Comparison of ENCODE assay signal across 30 cellular contexts in the genomic region with DNA sequence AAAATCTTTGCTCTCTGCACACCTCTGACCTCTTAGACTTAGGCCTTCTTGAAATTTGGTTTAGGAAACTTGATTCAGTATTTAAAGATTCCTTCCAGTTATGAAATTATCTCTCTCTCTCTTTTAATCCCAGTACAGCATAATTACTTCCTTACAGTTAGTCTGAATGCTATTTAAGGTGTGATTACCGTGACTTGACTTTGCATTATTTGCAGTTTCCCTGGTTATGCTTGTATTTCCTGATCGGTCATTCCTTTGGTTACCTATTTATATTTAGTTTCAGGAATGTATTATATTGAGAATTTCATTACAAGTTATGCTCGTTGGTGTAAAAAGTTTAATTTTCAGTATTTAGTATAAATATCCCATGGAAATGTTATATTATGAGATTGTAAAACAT.
"Had no signal": no experiment of that assay in that cellular context is flagged by ENCODE, and none has a peak within 500 bp of the region (broad histone marks: within the 10 kb centered on the region; RNA-seq: fewer than 3 reads in every experiment).

No MANE protein-coding gene starts in this region.

- DNase-seq: activated CD4-positive, alpha-beta memory T cell treated with anti-CD3 and anti-CD28 coated beads, Interleukin-2, amount 10 ng/mL, durations not matched to agents 7 days and 5 days; activated CD4-positive, alpha-beta T cell treated with anti-CD3 and anti-CD28 coated beads for 36 hours; activated CD4-positive, alpha-beta T cell treated with anti-CD3 and anti-CD28 coated beads, Interleukin-2, amount 10 ng/mL, durations not matched to agents 24 days and 14 days; activated CD4-positive, alpha-beta T cell treated with anti-CD3 and anti-CD28 coated beads, Interleukin-2, amount 50 U/mL, for 4 hours; activated CD8-positive, alpha-beta memory T cell treated with anti-CD3 and anti-CD28 coated beads, Interleukin-2, amount 50 U/mL, for 48 hours; activated effector memory CD4-positive, alpha-beta T cell treated with Interleukin-2 at 50 U/mL for 16 hours; activated gamma-delta T cell treated with Interleukin-2 at 50 U/mL for 16 hours; activated naive CD4-positive, alpha-beta T cell treated with anti-CD3 and anti-CD28 coated beads, Interleukin-2, amount 50 U/mL, for 16 hours; activated naive CD4-positive, alpha-beta T cell treated with Interleukin-2 at 50 U/mL for 16 hours; activated T-cell treated with anti-CD3 and anti-CD28 coated beads for 4 hours; activated T-cell treated with anti-CD3 and anti-CD28 coated beads, Interleukin-2, amount 50 U/mL, for 24 hours; amniotic stem cell; anterior cingulate cortex; caudate nucleus; colonic mucosa; effector CD8-positive, alpha-beta T cell; esophagus squamous epithelium; foreskin melanocyte; heart right ventricle; T-helper 2 cell had no signal

- FAIRE-seq: astrocyte, endometrium, endothelial cell of umbilical vein had no signal

- H3K4me3 ChIP-seq: colonic mucosa, esophagus squamous epithelium, gastroesophageal sphincter, heart right ventricle, hepatocyte had no signal

- H3K27ac ChIP-seq: colonic mucosa, epithelial cell of prostate, esophagus squamous epithelium, gastroesophageal sphincter, heart right ventricle, hepatocyte, VCaP had no signal

- H3K4me1 Mint-ChIP-seq: activated CD4-positive, alpha-beta memory T cell treated with anti-CD3 and anti-CD28 coated beads, Interleukin-2, amount 10 ng/mL, durations not matched to agents 7 days and 5 days; activated T-helper 17 cell treated with anti-CD3 and anti-CD28 coated beads, Interleukin-2, amount 50 U/mL, for 72 hours had no signal

- H3K27ac Mint-ChIP-seq: activated CD4-positive, alpha-beta memory T cell treated with anti-CD3 and anti-CD28 coated beads, Interleukin-2, amount 10 ng/mL, durations not matched to agents 7 days and 5 days; activated CD4-positive, alpha-beta T cell treated with anti-CD3 and anti-CD28 coated beads for 36 hours; activated CD4-positive, alpha-beta T cell treated with anti-CD3 and anti-CD28 coated beads, Interleukin-2, amount 10 ng/mL, durations not matched to agents 24 days and 14 days; activated naive CD8-positive, alpha-beta T cell; activated T-cell treated with anti-CD3 and anti-CD28 coated beads, Interleukin-2, amount 50 U/mL, for 24 hours; activated T-helper 17 cell treated with anti-CD3 and anti-CD28 coated beads, Interleukin-2, amount 50 U/mL, for 72 hours; WTC11 had no signal

- H3K9me3 Mint-ChIP-seq: activated CD4-positive, alpha-beta memory T cell treated with anti-CD3 and anti-CD28 coated beads, Interleukin-2, amount 10 ng/mL, durations not matched to agents 7 days and 5 days; activated CD4-positive, alpha-beta T cell treated with anti-CD3 and anti-CD28 coated beads, Interleukin-2, amount 10 ng/mL, durations not matched to agents 24 days and 14 days; activated T-cell treated with anti-CD3 and anti-CD28 coated beads, Interleukin-2, amount 50 U/mL, for 24 hours; activated T-helper 17 cell treated with anti-CD3 and anti-CD28 coated beads, Interleukin-2, amount 50 U/mL, for 72 hours; WTC11 had no signal

- H3K36me3 Mint-ChIP-seq: WTC11 had no signal

- H3K36me3 ChIP-seq: colonic mucosa, esophagus squamous epithelium, gastroesophageal sphincter, heart right ventricle had no signal

- H3K9me3 ChIP-seq: colonic mucosa, esophagus squamous epithelium, gastroesophageal sphincter had no signal

- H3K27me3 Mint-ChIP-seq: activated CD4-positive, alpha-beta T cell treated with anti-CD3 and anti-CD28 coated beads for 36 hours; activated naive CD8-positive, alpha-beta T cell; activated T-helper 17 cell treated with anti-CD3 and anti-CD28 coated beads, Interleukin-2, amount 50 U/mL, for 72 hours had no signal

- H3K4me3 Mint-ChIP-seq: activated CD4-positive, alpha-beta memory T cell treated with anti-CD3 and anti-CD28 coated beads, Interleukin-2, amount 10 ng/mL, durations not matched to agents 7 days and 5 days; activated CD4-positive, alpha-beta T cell treated with anti-CD3 and anti-CD28 coated beads for 36 hours; activated CD4-positive, alpha-beta T cell treated with anti-CD3 and anti-CD28 coated beads, Interleukin-2, amount 10 ng/mL, durations not matched to agents 24 days and 14 days; activated naive CD8-positive, alpha-beta T cell; activated T-cell treated with anti-CD3 and anti-CD28 coated beads, Interleukin-2, amount 50 U/mL, for 24 hours; activated T-helper 17 cell treated with anti-CD3 and anti-CD28 coated beads, Interleukin-2, amount 50 U/mL, for 72 hours; WTC11 had no signal
